Comparison of ENCODE assay signal across 8 cellular contexts in genomic region chr9:133347515-133347984, GRCh38. TPM values are rescaled to one million over a fixed set of nuclear protein-coding genes. Genes with fewer than 3 reads are reported as not detected.
A peak's percentile ranks its signal among the peaks of the same experiment; 100 is the strongest.
DNase-seq lines count a peak whose midpoint lies in the region; ATAC-seq and TF ChIP-seq lines count a peak whose summit lies in the region.

No MANE protein-coding gene starts in this region.

- peaks cover 6 to 22% of the 10 kb centered on the region in 2 donors for H3K4me1 ChIP-seq in ascending aorta

- H3K36me3 Mint-ChIP-seq in activated T-cell treated with anti-CD3 and anti-CD28 coated beads, Interleukin-2, amount 50 U/mL, for 24 hours (ENCODE audit: low read depth), result peaks cover 94% of the 10 kb centered on the region

- H3K4me3 ChIP-seq in ascending aorta (peak overlapping the region; percentile 69 to 80), iPS-11a (ENCODE audit: low read depth, low read length) (peak overlapping the region; percentile 97), skin epidermis (peak overlapping the region; percentile 61 to 99 (median 89))

- DNase-seq in activated T-cell treated with anti-CD3 and anti-CD28 coated beads, Interleukin-2, amount 50 U/mL, for 24 hours, result no peak
- no peak for DNase-seq in activated T-cell treated with anti-CD3 and anti-CD28 coated beads, Interleukin-2, amount 50 U/mL, for 1 hour
- peak; percentile 58 for DNase-seq in NCI-H2171 (lab: John Stamatoyannopoulos, UW)
- no peak for DNase-seq in ascending aorta (ENCODE audit: low spot score in 2 of 2)
- no peak for DNase-seq in NCI-H2107 treated with DMSO at 0.1 percent for 48 hours (lab: John Stamatoyannopoulos, UW; ENCODE audit: unreplicated experiment)

- peak overlapping the region; percentile 98 for H3K4me3 Mint-ChIP-seq in activated T-cell treated with anti-CD3 and anti-CD28 coated beads, Interleukin-2, amount 50 U/mL, for 24 hours

- H3K4me1 Mint-ChIP-seq in activated T-cell treated with anti-CD3 and anti-CD28 coated beads, Interleukin-2, amount 50 U/mL, for 24 hours (ENCODE audit: low read depth), result peaks cover 45% of the 10 kb centered on the region

- peak overlapping the region; percentile 99 for H3K27ac Mint-ChIP-seq in activated T-cell treated with anti-CD3 and anti-CD28 coated beads, Interleukin-2, amount 50 U/mL, for 24 hours

- no peak for TF ChIP-seq CTCF in ascending aorta (IDR thresholded peaks at IDR 0.05)

- H3K9me3 ChIP-seq in ascending aorta, result no peaks in the 10 kb centered on the region

- no peaks in the 10 kb centered on the region for H3K27me3 ChIP-seq in ascending aorta

- intact Hi-C loops in ascending aorta (cut with DNase I), result loop anchor here (10.0 kb wide), 1 partner anchor 993 kb away; the partner anchor contains the start of gene SETX

- no peaks in the 10 kb centered on the region for H3K9me3 Mint-ChIP-seq in activated T-cell treated with anti-CD3 and anti-CD28 coated beads, Interleukin-2, amount 50 U/mL, for 24 hours

- peak; percentile 36 for ATAC-seq in HG02571 (IDR thresholded peaks at IDR 0.05; ENCODE audit: unreplicated experiment)

- H3K36me3 ChIP-seq in ascending aorta, result peaks cover 53 to 67% of the 10 kb centered on the region in 2 donors

- H3K27ac ChIP-seq in ascending aorta, result peak overlapping the region; percentile 86 to 94
- H3K27ac ChIP-seq in skin epidermis, result peak overlapping the region; percentile 44 to 99 (median 95)

- H3K27me3 Mint-ChIP-seq in activated T-cell treated with anti-CD3 and anti-CD28 coated beads, Interleukin-2, amount 50 U/mL, for 24 hours, result no peaks in the 10 kb centered on the region

RNA-seq across cellular contexts. Expression of gene MED22, which starts 0.4 kb away (rescaled TPM):
- total RNA-seq in ascending aorta, result 52.2 TPM

RNA-seq across cellular contexts. Expression of gene RPL7A, which starts 0.5 kb away (rescaled TPM):
- 1,203 TPM for total RNA-seq in ascending aorta

RNA-seq across cellular contexts. Expression of gene SURF1, which starts 8.7 kb away (rescaled TPM):
- total RNA-seq in ascending aorta, result 19.9 TPM

RNA-seq across cellular contexts. Expression of gene SURF2, which starts 8.8 kb away (rescaled TPM):
- 4.4 TPM for total RNA-seq in ascending aorta

RNA-seq across cellular contexts. Expression of gene SURF6, which starts 11.6 kb away (rescaled TPM):
- 5.3 TPM for total RNA-seq in ascending aorta
